Comparison of ENCODE assay signal across 24 cellular contexts in the genomic region with DNA sequence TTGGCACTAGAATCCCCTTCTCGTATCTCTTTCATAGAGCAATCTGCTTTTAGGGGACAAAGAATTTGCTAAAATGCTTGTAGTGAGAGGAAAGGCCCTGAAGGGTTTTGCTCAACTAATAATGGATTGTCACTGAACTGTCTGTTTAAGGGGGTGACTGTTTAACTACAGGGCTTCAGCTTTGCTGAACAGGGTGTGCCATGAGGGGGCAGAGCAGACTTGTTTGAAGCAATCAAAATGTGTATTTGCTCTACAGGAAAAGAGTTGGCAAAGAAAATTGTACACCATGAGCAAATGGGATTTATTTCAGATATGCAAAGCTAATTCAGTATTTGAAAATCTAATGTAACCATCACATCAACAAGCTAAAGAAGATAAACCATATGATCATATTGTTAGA.
"Had no signal": no experiment of that assay in that cellular context is flagged by ENCODE, and none has a peak within 500 bp of the region (broad histone marks: within the 10 kb centered on the region; RNA-seq: fewer than 3 reads in every experiment).

No MANE protein-coding gene starts in this region.

- H3K4me3 Mint-ChIP-seq: activated naive CD8-positive, alpha-beta T cell; central memory CD8-positive, alpha-beta T cell; dendritic cell treated with granulocyte-macrophage colony-stimulating factor and Interleukin-4, amounts not matched to agents 40 ng/mL and 50 ng/mL, for 4 days; natural killer cell treated with Interleukin-12 subunit alpha and Interleukin-12 subunit beta and Interleukin-15 and Interleukin-18, amount 100 ng/mL, for 72 hours had no signal

- H3K36me3 ChIP-seq: gastrocnemius medialis, neutrophil, right lobe of liver, tibial nerve, WERI-Rb-1 had no signal

- ATAC-seq: activated CD4-positive, CD25-positive, alpha-beta regulatory T cell treated with anti-CD3 and anti-CD28 coated beads, Interleukin-2, amount 50 U/mL, for 24 hours; gastrocnemius medialis; left ventricle myocardium superior; mucosa of descending colon; natural killer cell treated with Interleukin-12 subunit alpha and Interleukin-12 subunit beta and Interleukin-15 and Interleukin-18, amount 100 ng/mL, for 72 hours; right lobe of liver had no signal

- H3K27me3 Mint-ChIP-seq: activated naive CD8-positive, alpha-beta T cell; central memory CD8-positive, alpha-beta T cell; dendritic cell treated with granulocyte-macrophage colony-stimulating factor and Interleukin-4, amounts not matched to agents 40 ng/mL and 50 ng/mL, for 4 days; natural killer cell treated with Interleukin-12 subunit alpha and Interleukin-12 subunit beta and Interleukin-15 and Interleukin-18, amount 100 ng/mL, for 72 hours had no signal

- H3K9me3 ChIP-seq: gastrocnemius medialis, mucosa of descending colon, neutrophil, right lobe of liver had no signal

- H3K79me2 ChIP-seq: hepatocyte had no signal

- H3K27ac ChIP-seq: epithelial cell of prostate, gastrocnemius medialis, hepatocyte, neutrophil, right lobe of liver, tibial nerve, WERI-Rb-1 had no signal

- DNase-seq: activated CD4-positive, alpha-beta T cell treated with anti-CD3 and anti-CD28 coated beads for 48 hours; activated CD4-positive, alpha-beta T cell treated with anti-CD3 and anti-CD28 coated beads, Interleukin-2, amount 50 U/mL, for 48 hours; activated CD8-positive, alpha-beta memory T cell treated with anti-CD3 and anti-CD28 coated beads for 24 hours; activated effector memory CD4-positive, alpha-beta T cell treated with Interleukin-2 at 50 U/mL for 16 hours; activated naive CD4-positive, alpha-beta T cell treated with Interleukin-2 at 50 U/mL for 16 hours; anterior cingulate cortex; gastrocnemius medialis; islet precursor cell; left ventricle myocardium superior; mucosa of descending colon; right lobe of liver; stimulated activated CD4-positive, alpha-beta T cell treated with anti-CD3 and anti-CD28 coated beads, Interleukin-2, amount 100 ng/mL, for 48 hours; stimulated activated naive CD4-positive, alpha-beta T cell treated with Interleukin-2 at 50 U/mL for 16 hours; T-helper 9 cell; WERI-Rb-1 had no signal

- H3K4me2 ChIP-seq: hepatocyte had no signal

- H2AFZ ChIP-seq: hepatocyte had no signal

- H3K4me3 ChIP-seq: gastrocnemius medialis, hepatocyte, mucosa of descending colon, right lobe of liver, tibial nerve had no signal

- H3K27ac Mint-ChIP-seq: activated naive CD8-positive, alpha-beta T cell; dendritic cell treated with granulocyte-macrophage colony-stimulating factor and Interleukin-4, amounts not matched to agents 40 ng/mL and 50 ng/mL, for 4 days; natural killer cell treated with Interleukin-12 subunit alpha and Interleukin-12 subunit beta and Interleukin-15 and Interleukin-18, amount 100 ng/mL, for 72 hours had no signal

- H3K4me1 ChIP-seq: gastrocnemius medialis, right lobe of liver, tibial nerve had no signal

- H3K4me1 Mint-ChIP-seq: central memory CD8-positive, alpha-beta T cell had no signal

- H3K36me3 Mint-ChIP-seq: activated naive CD8-positive, alpha-beta T cell had no signal

- H3K27me3 ChIP-seq: gastrocnemius medialis, hepatocyte, neutrophil, right lobe of liver, tibial nerve had no signal

- H3K9me3 Mint-ChIP-seq: dendritic cell treated with granulocyte-macrophage colony-stimulating factor and Interleukin-4, amounts not matched to agents 40 ng/mL and 50 ng/mL, for 4 days had no signal
